ENCODE assay signal across 8 cellular contexts in the genomic region with DNA sequence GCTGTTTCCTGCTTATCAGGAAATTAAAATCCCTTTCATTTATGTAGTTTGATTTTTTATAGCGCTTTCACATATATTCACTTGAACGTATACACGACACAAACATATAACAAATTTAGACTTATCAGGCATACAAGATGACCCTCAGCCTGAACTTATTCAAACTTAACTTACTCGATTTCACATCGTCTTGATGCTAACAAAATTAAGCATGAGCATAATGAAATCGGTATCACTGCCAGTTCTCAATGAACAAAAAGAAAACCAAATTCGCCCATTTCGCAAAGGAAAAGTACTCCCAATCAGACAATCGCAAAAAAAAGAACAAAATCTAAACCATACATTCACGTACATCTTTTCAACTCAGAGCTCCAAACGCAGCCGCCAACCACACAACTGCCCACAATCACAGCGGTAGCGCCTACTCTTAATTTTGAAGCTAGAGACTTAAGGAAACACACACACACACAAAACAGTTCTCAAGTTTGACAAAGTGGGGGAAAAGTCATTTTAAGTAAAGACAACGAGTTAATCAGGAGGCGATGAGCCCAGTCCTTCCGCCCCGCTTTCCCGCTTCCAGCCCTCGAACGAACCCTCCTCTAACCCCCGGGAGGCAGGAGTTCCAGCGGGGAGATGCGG. TPM values are rescaled to one million over a fixed set of nuclear protein-coding genes. Genes with fewer than 3 reads are reported as not detected.
DNase-seq lines count a peak whose midpoint lies in the region; ATAC-seq and TF ChIP-seq lines count a peak whose summit lies in the region.

No MANE protein-coding gene starts in this region.

- no peaks in the 10 kb centered on the region for H3K9me3 ChIP-seq in cardiac muscle cell (ENCODE audit: low read depth)
- H3K9me3 ChIP-seq in WERI-Rb-1 (ENCODE audit: severe bottlenecking): no peaks in the 10 kb centered on the region
- no peaks in the 10 kb centered on the region for H3K9me3 ChIP-seq in gastrocnemius medialis

- TF ChIP-seq CTCF in cardiac muscle cell (IDR thresholded peaks at IDR 0.05; ENCODE audit: low read depth, low read length) (no peak), WERI-Rb-1 (IDR thresholded peaks at IDR 0.05; ENCODE audit: low read depth, low read length) (no peak), foreskin fibroblast (IDR thresholded peaks at IDR 0.05; ENCODE audit: low read depth, low read length) (no peak), gastrocnemius medialis (IDR thresholded peaks at IDR 0.05 in 4 of 5, conservative IDR thresholded peaks at IDR 0.05 in 1 of 5) (no peak)

- TF ChIP-seq POLR2A in gastrocnemius medialis (IDR thresholded peaks at IDR 0.05): no peak

- H3K27ac ChIP-seq in cardiac muscle cell (peak overlapping the region; percentile 82), WERI-Rb-1 (peak overlapping the region; percentile 90), gastrocnemius medialis (peak overlapping the region; percentile 50 to 66 (median 54))

- in situ Hi-C loops in gastrocnemius medialis (cut with MboI; ENCODE audit: low sequenced_read_pairs in 4 of 4): no loop called here

- intact Hi-C loops in cardiac septum (cut with DNase I) (loop anchor here (2.0 kb wide), 1 partner anchor 48 kb away; no protein-coding TSS in a partner anchor), gastrocnemius medialis (cut with DNase I; ENCODE audit: low total_unique reads) (no loop called here)

- DNase-seq in cardiac muscle cell (ENCODE audit: low read depth in 1 of 2, low spot score in 1 of 2): peak in 1 of 2 donors; percentile 45
- DNase-seq in cardiac septum (ENCODE audit: low spot score): no peak
- DNase-seq in WERI-Rb-1: no peak
- no peak for DNase-seq in foreskin fibroblast
- no peak for DNase-seq in gastrocnemius medialis
- no peak for DNase-seq in NCI-H146 (lab: John Stamatoyannopoulos, UW)

- H3K27me3 ChIP-seq in cardiac muscle cell: no peaks in the 10 kb centered on the region
- H3K27me3 ChIP-seq in WERI-Rb-1 (ENCODE audit: insufficient read depth, low read depth, severe bottlenecking): no peaks in the 10 kb centered on the region
- H3K27me3 ChIP-seq in gastrocnemius medialis: peaks cover 60 to 75% (median 74%) of the 10 kb centered on the region in 3 donors

- ATAC-seq in gastrocnemius medialis (no peak), HG03520 (IDR thresholded peaks at IDR 0.05; ENCODE audit: unreplicated experiment) (no peak), HG02885 (IDR thresholded peaks at IDR 0.05; ENCODE audit: poor library complexity, unreplicated experiment) (no peak)

- H3K4me1 ChIP-seq in cardiac muscle cell (ENCODE audit: low read depth) (peaks cover 16% of the 10 kb centered on the region), gastrocnemius medialis (peaks cover 0 to 7% of the 10 kb centered on the region in 2 donors)

- peak overlapping the region; percentile 96 for H3K4me3 ChIP-seq in cardiac muscle cell
- peak overlapping the region; percentile 95 for H3K4me3 ChIP-seq in WERI-Rb-1 (ENCODE audit: low read depth, low read length)
- peak overlapping the region; percentile 87 to 91 for H3K4me3 ChIP-seq in foreskin fibroblast (ENCODE audit: low read depth in 1 of 2, low read length in 2 of 2)
- peak overlapping the region; percentile 41 to 56 (median 52) for H3K4me3 ChIP-seq in gastrocnemius medialis

- H3K36me3 ChIP-seq in cardiac muscle cell (no peaks in the 10 kb centered on the region), WERI-Rb-1 (peaks cover 27% of the 10 kb centered on the region), gastrocnemius medialis (no peaks in the 10 kb centered on the region)

RNA-seq across cellular contexts. Expression of gene GJC1, which starts 1.0 kb away (rescaled TPM):
- total RNA-seq in cardiac muscle cell: 25.8 and 37.3 TPM in 2 replicates
- 14.8 and 27.0 TPM in 2 replicates for polyA plus RNA-seq in cardiac muscle cell
- total RNA-seq in cardiac septum: 32.0 TPM
- 1 to 10 TPM; 2.1 to 9.2 (median 4.6) TPM for total RNA-seq in gastrocnemius medialis

RNA-seq across cellular contexts. Expression of gene HIGD1B, which starts 18.6 kb away (rescaled TPM):
- total RNA-seq in cardiac muscle cell (not detected in 2 replicates), cardiac septum (10.3 TPM), gastrocnemius medialis (1 to 10 TPM; 1.8 to 6.6 (median 4.4) TPM)
- polyA plus RNA-seq in cardiac muscle cell: 0.55 TPM in 1 of 2 replicates, not detected in the other
